8 cellular contexts compared by ENCODE assay signal in genomic region chr7:37916673-37917660, GRCh38. TPM values are rescaled to one million over a fixed set of nuclear protein-coding genes. Genes with fewer than 3 reads are reported as not detected.
DNase-seq lines count a peak whose midpoint lies in the region; FAIRE-seq and TF ChIP-seq lines count a peak whose summit lies in the region.

TSS of gene SFRP4 (minus strand) at chr7:37916817. CDS start at chr7:37916537, 280 bp downstream.

- peaks cover 0 to 22% (median 0%) of the 10 kb centered on the region in 4 donors for H3K4me1 ChIP-seq in Peyer's patch

- H3K9me3 ChIP-seq in Peyer's patch: no peaks in the 10 kb centered on the region

- peak in 5 of 6 experiments; percentile 23 to 77 (median 72) for TF ChIP-seq CTCF in Peyer's patch (IDR thresholded peaks at IDR 0.05)

- intact Hi-C loops in dendritic cell treated with granulocyte-macrophage colony-stimulating factor and Interleukin-4, amounts not matched to agents 40 ng/mL and 50 ng/mL, for 4 days (cut with micrococcal nuclease): loop anchor here (5.0 to 10.0 kb wide), 4 partner anchors 70 to 418 kb away; no protein-coding TSS in a partner anchor

- peak within 1 kb of the TSS; percentile 68 for H3K4me3 Mint-ChIP-seq in dendritic cell treated with granulocyte-macrophage colony-stimulating factor and Interleukin-4, amounts not matched to agents 40 ng/mL and 50 ng/mL, for 4 days
- peak within 1 kb of the TSS; percentile 68 for H3K4me3 Mint-ChIP-seq in stimulated activated naive CD8-positive, alpha-beta T cell treated with anti-CD3 and anti-CD28 coated beads, Interleukin-15, Interleukin-2, amounts not matched to agents 100 ng/mL and 50 ng/mL, for 24 hours

- peak; percentile 86 for FAIRE-seq in GM12892 (lab: Jason Lieb, UNC)

- H3K9me3 Mint-ChIP-seq in dendritic cell treated with granulocyte-macrophage colony-stimulating factor and Interleukin-4, amounts not matched to agents 40 ng/mL and 50 ng/mL, for 4 days: no peaks in the 10 kb centered on the region
- H3K9me3 Mint-ChIP-seq in stimulated activated naive CD8-positive, alpha-beta T cell treated with anti-CD3 and anti-CD28 coated beads, Interleukin-15, Interleukin-2, amounts not matched to agents 100 ng/mL and 50 ng/mL, for 24 hours: no peaks in the 10 kb centered on the region

- H3K4me1 Mint-ChIP-seq in dendritic cell treated with granulocyte-macrophage colony-stimulating factor and Interleukin-4, amounts not matched to agents 40 ng/mL and 50 ng/mL, for 4 days (ENCODE audit: low read depth): peaks cover 48% of the 10 kb centered on the region
- H3K4me1 Mint-ChIP-seq in stimulated activated naive CD8-positive, alpha-beta T cell treated with anti-CD3 and anti-CD28 coated beads, Interleukin-15, Interleukin-2, amounts not matched to agents 100 ng/mL and 50 ng/mL, for 24 hours (ENCODE audit: low read depth): peaks cover 27% of the 10 kb centered on the region

- no peaks in the 10 kb centered on the region for H3K36me3 Mint-ChIP-seq in dendritic cell treated with granulocyte-macrophage colony-stimulating factor and Interleukin-4, amounts not matched to agents 40 ng/mL and 50 ng/mL, for 4 days (ENCODE audit: low read depth)
- no peaks in the 10 kb centered on the region for H3K36me3 Mint-ChIP-seq in stimulated activated naive CD8-positive, alpha-beta T cell treated with anti-CD3 and anti-CD28 coated beads, Interleukin-15, Interleukin-2, amounts not matched to agents 100 ng/mL and 50 ng/mL, for 24 hours (ENCODE audit: low read depth)

- DNase-seq in AG08396 (ENCODE audit: low spot score) (peak; percentile 50), GM12892 (ENCODE audit: insufficient read length) (no peak), HPDE6-E6E7 (ENCODE audit: extremely low spot score) (peak; percentile 3), Peyer's patch (peak in 2 of 3 donors; percentile 50 to 69), left kidney (ENCODE audit: low read depth, low spot score) (peak; percentile 90), GM19238 (ENCODE audit: insufficient read length, low spot score) (no peak)

- H3K27me3 ChIP-seq in Peyer's patch: no peaks in the 10 kb centered on the region

- peak within 1 kb of the TSS; percentile 11 for H3K27ac Mint-ChIP-seq in dendritic cell treated with granulocyte-macrophage colony-stimulating factor and Interleukin-4, amounts not matched to agents 40 ng/mL and 50 ng/mL, for 4 days
- H3K27ac Mint-ChIP-seq in stimulated activated naive CD8-positive, alpha-beta T cell treated with anti-CD3 and anti-CD28 coated beads, Interleukin-15, Interleukin-2, amounts not matched to agents 100 ng/mL and 50 ng/mL, for 24 hours: no peak within 1 kb of the TSS

- peak within 1 kb of the TSS; percentile 29 to 57 (median 40) for H3K4me3 ChIP-seq in Peyer's patch

- peak within 1 kb of the TSS in 2 of 4 donors; percentile 7 to 52 for H3K27ac ChIP-seq in Peyer's patch

- H3K27me3 Mint-ChIP-seq in dendritic cell treated with granulocyte-macrophage colony-stimulating factor and Interleukin-4, amounts not matched to agents 40 ng/mL and 50 ng/mL, for 4 days: peaks cover 64% of the 10 kb centered on the region
- peaks cover 75% of the 10 kb centered on the region for H3K27me3 Mint-ChIP-seq in stimulated activated naive CD8-positive, alpha-beta T cell treated with anti-CD3 and anti-CD28 coated beads, Interleukin-15, Interleukin-2, amounts not matched to agents 100 ng/mL and 50 ng/mL, for 24 hours

- H3K36me3 ChIP-seq in Peyer's patch: no peaks in the 10 kb centered on the region

- TF ChIP-seq POLR2A in GM12892 (IDR thresholded peaks at IDR 0.05; ENCODE audit: low read depth, low read length) (no peak), Peyer's patch (IDR thresholded peaks at IDR 0.05) (no peak)

RNA-seq across cellular contexts. Expression of gene SFRP4, which starts in this region (rescaled TPM):
- not detected for polyA plus RNA-seq in GM12892 (2012; ENCODE audit: missing spikeins)
- 1 to 10 TPM in 1 of 4 donors, not detected in 3; 1.2 TPM for total RNA-seq in Peyer's patch

Comparison
In these comparisons a context has a peak if more than half of its experiments do, and no peak if none do; other contexts are left out.
1. DNase-seq: peak in AG08396 (single experiment), HPDE6-E6E7 (single experiment), Peyer's patch (2 of 3) and left kidney (single experiment); none in GM12892 (single experiment) and GM19238 (single experiment).